In the genomic region with DNA sequence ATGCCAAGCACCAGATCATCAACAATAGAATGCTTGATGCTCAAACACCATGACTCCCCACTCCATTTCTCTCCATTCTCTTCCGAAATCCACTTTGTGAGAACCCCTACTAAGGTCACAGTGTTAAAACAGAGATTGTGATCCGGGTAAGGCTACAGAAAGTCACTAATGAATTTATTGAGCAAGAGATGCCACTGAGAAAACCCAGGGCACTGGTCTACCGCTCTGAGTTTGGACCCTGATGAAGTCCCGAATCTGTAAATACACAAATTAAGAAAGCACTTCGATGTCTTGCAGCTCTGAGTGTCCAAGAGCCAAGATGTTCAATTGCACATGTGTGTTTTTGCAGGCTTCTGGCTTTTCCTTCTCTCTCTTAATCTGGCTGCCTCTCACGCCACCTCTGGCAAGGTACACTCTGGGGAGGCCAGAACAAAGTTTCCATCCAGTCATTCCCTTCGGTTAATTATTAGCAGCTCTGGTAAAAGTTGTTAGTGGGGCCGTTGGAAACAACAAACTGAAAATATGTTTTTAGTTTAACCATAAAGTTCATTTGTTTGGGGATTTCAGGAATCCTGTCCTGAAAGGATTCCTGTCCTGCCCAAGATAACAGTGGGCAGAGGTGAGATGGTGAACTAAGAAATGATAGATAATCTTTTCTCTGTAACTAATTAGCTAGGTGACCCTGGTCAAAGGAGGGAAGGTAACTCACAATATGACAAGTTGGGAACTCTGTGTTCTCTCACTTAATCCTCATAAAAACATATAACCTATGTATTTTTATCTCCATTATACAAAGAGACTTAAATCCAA, we compare ENCODE assay signal across 13 cellular contexts.
A peak's percentile ranks its signal among the peaks of the same experiment; 100 is the strongest.
DNase-seq lines count a peak whose midpoint lies in the region; ATAC-seq, FAIRE-seq and TF ChIP-seq lines count a peak whose summit lies in the region.
"Had no signal": no experiment of that assay in that cellular context is flagged by ENCODE, and none has a peak within 500 bp of the region (broad histone marks: within the 10 kb centered on the region; RNA-seq: fewer than 3 reads in every experiment).

No MANE protein-coding gene starts in this region.

- H3K4me1 Mint-ChIP-seq in neural progenitor cell, result peaks cover 8% of the 10 kb centered on the region

- no peaks in the 10 kb centered on the region for H3K27me3 Mint-ChIP-seq in neural progenitor cell (ENCODE audit: insufficient read depth, low read depth)
- H3K27me3 Mint-ChIP-seq: activated naive CD4-positive, alpha-beta T cell treated with anti-CD3 and anti-CD28 coated beads, Interleukin-2, amount 10 ng/mL, durations not matched to agents 7 days and 5 days had no signal

- H3K36me3 ChIP-seq in body of pancreas (replicated peaks in 1 of 2; ENCODE audit: insufficient read depth in 1 of 2, low read depth in 2 of 2) (no peaks in the 10 kb centered on the region), neural progenitor cell (no peaks in the 10 kb centered on the region)
- H3K36me3 ChIP-seq: BLaER1 had no signal

- 11% methylated on average over 8 of the region's 8 CpGs for WGBS in body of pancreas, 2 donors

- ATAC-seq in GM18498 (IDR thresholded peaks at IDR 0.05; ENCODE audit: unreplicated experiment) (peak; percentile 66), HG02840 (IDR thresholded peaks at IDR 0.05; ENCODE audit: low FRiP score, unreplicated experiment) (peak; percentile 63), body of pancreas (peak; percentile 89)

- H3K4me3 ChIP-seq in body of pancreas (no peak overlapping the region), neural progenitor cell (no peak overlapping the region)
- H3K4me3 ChIP-seq: BLaER1 had no signal

- no peak for FAIRE-seq in urothelium cell line (lab: Jason Lieb, UNC)

- H2AFZ ChIP-seq in neural progenitor cell (replicated peaks), result peak overlapping the region; percentile 17

- TF ChIP-seq CTCF in body of pancreas (IDR thresholded peaks at IDR 0.05), result peak in 5 of 7 experiments; percentile 13 to 53 (median 47)
- TF ChIP-seq CTCF in neural progenitor cell (IDR thresholded peaks at IDR 0.05), result no peak

- H3F3A ChIP-seq in neural progenitor cell (ENCODE audit: low read depth), result no peaks in the 10 kb centered on the region

- peaks cover 49% of the 10 kb centered on the region for H3K4me1 ChIP-seq in body of pancreas
- H3K4me1 ChIP-seq in neural progenitor cell, result peaks cover 7% of the 10 kb centered on the region
- H3K4me1 ChIP-seq: BLaER1 had no signal

- DNase-seq in body of pancreas (peak; percentile 79 to 91 (median 85)), neural progenitor cell (ENCODE audit: low spot score) (no peak), urothelium cell line (ENCODE audit: low spot score) (no peak), NOMO-1 (lab: John Stamatoyannopoulos, UW; ENCODE audit: unreplicated experiment in 2 of 2) (no peak), NCI-H345 treated with DMSO at 0.1 percent for 48 hours (lab: John Stamatoyannopoulos, UW; ENCODE audit: unreplicated experiment) (no peak), ecto neural progenitor cell (ENCODE audit: low spot score) (no peak)
- DNase-seq: activated naive CD4-positive, alpha-beta T cell treated with anti-CD3 and anti-CD28 coated beads, Interleukin-2, amount 10 ng/mL, durations not matched to agents 7 days and 5 days; dermis blood vessel endothelial cell; NCI-H2171; occipital lobe had no signal

- no peaks in the 10 kb centered on the region for H3K79me2 ChIP-seq in neural progenitor cell (ENCODE audit: low read depth)

- no peak overlapping the region for H3K4me2 ChIP-seq in neural progenitor cell
- H3K4me2 ChIP-seq: BLaER1 had no signal

- H3K9me3 ChIP-seq in body of pancreas, result peaks cover 0 to 2% (median 0%) of the 10 kb centered on the region in 3 donors
- no peaks in the 10 kb centered on the region for H3K9me3 ChIP-seq in neural progenitor cell (ENCODE audit: low read depth)
- H3K9me3 ChIP-seq: BLaER1 had no signal

- TF ChIP-seq POLR2A in body of pancreas (IDR thresholded peaks at IDR 0.05), result peak in 2 of 3 donors; percentile 35 to 52

- H4K20me1 ChIP-seq in neural progenitor cell (ENCODE audit: low read depth), result no peaks in the 10 kb centered on the region
- H4K20me1 ChIP-seq: BLaER1 had no signal

- peaks cover 4% of the 10 kb centered on the region for H3K9me3 Mint-ChIP-seq in neural progenitor cell

- no peak overlapping the region for H3K9ac ChIP-seq in neural progenitor cell
- H3K9ac ChIP-seq: BLaER1 had no signal

- H3K27ac ChIP-seq in body of pancreas (peak overlapping the region; percentile 89 to 97 (median 94)), neural progenitor cell (no peak overlapping the region)
- H3K27ac ChIP-seq: BLaER1 had no signal

- intact Hi-C loops in body of pancreas (cut with DNase I), result loop anchor here (10.0 kb wide), 1 partner anchor 65 kb away; no protein-coding TSS in a partner anchor

- H3K27me3 ChIP-seq in body of pancreas, result no peaks in the 10 kb centered on the region
- H3K27me3 ChIP-seq in neural progenitor cell, result no peaks in the 10 kb centered on the region
- H3K27me3 ChIP-seq: BLaER1 had no signal

- H3K4me3 Mint-ChIP-seq in neural progenitor cell, result no peak overlapping the region
- H3K4me3 Mint-ChIP-seq: activated naive CD4-positive, alpha-beta T cell treated with anti-CD3 and anti-CD28 coated beads, Interleukin-2, amount 10 ng/mL, durations not matched to agents 7 days and 5 days had no signal

- H3K27ac Mint-ChIP-seq in neural progenitor cell, result no peak overlapping the region
- H3K27ac Mint-ChIP-seq: activated naive CD4-positive, alpha-beta T cell treated with anti-CD3 and anti-CD28 coated beads, Interleukin-2, amount 10 ng/mL, durations not matched to agents 7 days and 5 days had no signal

- H3K36me3 Mint-ChIP-seq in neural progenitor cell, result no peaks in the 10 kb centered on the region
- H3K36me3 Mint-ChIP-seq: activated naive CD4-positive, alpha-beta T cell treated with anti-CD3 and anti-CD28 coated beads, Interleukin-2, amount 10 ng/mL, durations not matched to agents 7 days and 5 days had no signal

Comparison
In these comparisons a context has a peak if more than half of its experiments do, and no peak if none do; other contexts are left out.
1. DNase-seq: peak in body of pancreas (4 of 4); none in neural progenitor cell (single experiment), urothelium cell line (single experiment), NOMO-1 (0 of 2), NCI-H345 treated with DMSO at 0.1 percent for 48 hours (single experiment) and ecto neural progenitor cell (single experiment).
2. Peak in every context shown above with its lines, with median percentiles within 50 percentile points of each other: ATAC-seq.